Comparison of ENCODE assay signal across 8 cellular contexts in the genomic region with DNA sequence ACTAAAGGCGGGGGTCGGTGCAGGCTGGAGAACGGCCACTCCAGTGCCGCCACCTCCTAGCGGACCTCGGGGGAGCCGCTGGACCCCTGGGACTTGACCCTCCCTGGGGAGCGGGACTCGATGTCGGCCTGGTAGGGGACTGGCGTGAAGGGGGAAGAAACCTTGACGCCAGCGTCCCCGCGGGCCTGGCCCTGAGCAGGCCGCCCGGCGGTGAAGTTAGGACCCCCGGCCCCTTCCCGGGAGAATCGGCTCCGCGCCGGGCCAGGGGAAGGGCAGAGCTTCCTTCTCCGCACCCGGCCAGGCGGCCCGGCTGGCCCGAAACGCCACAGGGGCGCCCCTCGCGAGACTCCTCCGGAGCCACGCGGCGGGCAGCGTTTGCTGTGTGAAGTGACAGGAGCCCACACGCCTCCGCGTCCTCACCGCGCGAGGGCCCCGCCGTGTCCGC. TPM values are rescaled to one million over a fixed set of nuclear protein-coding genes. Genes with fewer than 3 reads are reported as not detected.
DNase-seq lines count a peak whose midpoint lies in the region; ATAC-seq and TF ChIP-seq lines count a peak whose summit lies in the region.

No MANE protein-coding gene starts in this region.

- no peak for TF ChIP-seq EP300 in upper lobe of left lung (IDR thresholded peaks at IDR 0.05)

- no peaks in the 10 kb centered on the region for H3K27me3 Mint-ChIP-seq in memory B cell

- DNase-seq in AG09309 (ENCODE audit: low read depth) (no peak), NT2/D1 (ENCODE audit: low read depth, low spot score) (no peak), cardiac fibroblast (ENCODE audit: low read depth in 2 of 2) (no peak), memory B cell (ENCODE audit: low spot score in 2 of 2) (peak in 1 of 2 donors; percentile 19), upper lobe of left lung (no peak), NCI-H1436 (lab: John Stamatoyannopoulos, UW) (no peak), inferior parietal cortex (ENCODE audit: extremely low spot score) (no peak)

- no peaks in the 10 kb centered on the region for H3K27me3 ChIP-seq in NT2/D1 (ENCODE audit: insufficient read depth, insufficient read length)
- H3K27me3 ChIP-seq in upper lobe of left lung: no peaks in the 10 kb centered on the region

- H3K27ac Mint-ChIP-seq in memory B cell: peak overlapping the region; percentile 14

- H3K9me3 Mint-ChIP-seq in memory B cell: no peaks in the 10 kb centered on the region

- WGBS in upper lobe of left lung, 2 donors: 3 to 6% methylated on average over 12 to 20 of the region's 47 CpGs

- H3K9me3 ChIP-seq in NT2/D1 (ENCODE audit: insufficient read depth, low read length) (no peaks in the 10 kb centered on the region), upper lobe of left lung (no peaks in the 10 kb centered on the region)

- H3K9ac ChIP-seq in NT2/D1 (ENCODE audit: insufficient read length, low read depth): peak overlapping the region; percentile 95

- peak overlapping the region; percentile 70 for H3K4me3 Mint-ChIP-seq in memory B cell

- H3K4me1 ChIP-seq in NT2/D1 (ENCODE audit: insufficient read depth, insufficient read length) (peaks cover 6% of the 10 kb centered on the region), upper lobe of left lung (peaks cover 22 to 34% (median 22%) of the 10 kb centered on the region in 4 donors)

- H3K27ac ChIP-seq in upper lobe of left lung: peak overlapping the region; percentile 70 to 92 (median 80)

- TF ChIP-seq POLR2A in upper lobe of left lung (IDR thresholded peaks at IDR 0.05): no peak

- peak; percentile 32 for ATAC-seq in GM19395 (IDR thresholded peaks at IDR 0.05; ENCODE audit: unreplicated experiment)
- ATAC-seq in memory B cell (ENCODE audit: low read depth): peak; percentile 62
- ATAC-seq in upper lobe of left lung (ENCODE audit: low FRiP score in 2 of 2): peak in 1 of 2 donors; percentile 36

- H3K36me3 Mint-ChIP-seq in memory B cell: peaks cover under 1% of the 10 kb centered on the region

- TF ChIP-seq CTCF in AG09309 (IDR thresholded peaks at IDR 0.05; ENCODE audit: control insufficient read depth, insufficient read depth, low read depth, low read length, missing control alignments) (no peak), cardiac fibroblast (IDR thresholded peaks at IDR 0.05; ENCODE audit: low read depth, low read length) (no peak), upper lobe of left lung (IDR thresholded peaks at IDR 0.05) (no peak)

- H3K36me3 ChIP-seq in NT2/D1 (ENCODE audit: insufficient read depth, insufficient read length, low read length) (peaks cover 45% of the 10 kb centered on the region), upper lobe of left lung (peaks cover 7 to 41% (median 32%) of the 10 kb centered on the region in 4 donors)

- H3K4me3 ChIP-seq in AG09309 (ENCODE audit: control insufficient read depth, low read depth, low read length) (peak overlapping the region; percentile 84), NT2/D1 (ENCODE audit: insufficient read length, low read depth) (peak overlapping the region; percentile 92), cardiac fibroblast (replicated peaks in 1 of 2; ENCODE audit: low read depth in 2 of 2, low read length in 2 of 2) (peak overlapping the region; percentile 78 to 86), upper lobe of left lung (peak overlapping the region; percentile 63 to 99 (median 77))

- H3K4me1 Mint-ChIP-seq in memory B cell: no peaks in the 10 kb centered on the region

RNA-seq across cellular contexts. Expression of a gene that starts 0.4 kb away (rescaled TPM):
- 100 to 1,000 TPM in 3 of 6 donors, 10 to 100 TPM in 3; 53.5 to 183 (median 106) TPM for total RNA-seq in upper lobe of left lung

RNA-seq across cellular contexts. Expression of a gene that starts 13.5 kb away (rescaled TPM):
- 100 to 1,000 TPM in 4 of 6 donors, 10 to 100 TPM in 2; 55.2 to 147 (median 108) TPM for total RNA-seq in upper lobe of left lung

RNA-seq across cellular contexts. Expression of a gene that starts 13.6 kb away (rescaled TPM):
- total RNA-seq in upper lobe of left lung: 100 to 1,000 TPM in 1 of 6 donors, 10 to 100 TPM in 5; 25.0 to 101 (median 37.5) TPM

RNA-seq across cellular contexts. Expression of a gene that starts 27.7 kb away (rescaled TPM):
- 100 to 1,000 TPM; 122 to 358 (median 211) TPM for total RNA-seq in upper lobe of left lung

RNA-seq across cellular contexts. Expression of a gene that starts 32.8 kb away (rescaled TPM):
- total RNA-seq in upper lobe of left lung: 100 to 1,000 TPM; 191 to 805 (median 577) TPM
